ENCODE assay signal across 19 cellular contexts in the genomic region with DNA sequence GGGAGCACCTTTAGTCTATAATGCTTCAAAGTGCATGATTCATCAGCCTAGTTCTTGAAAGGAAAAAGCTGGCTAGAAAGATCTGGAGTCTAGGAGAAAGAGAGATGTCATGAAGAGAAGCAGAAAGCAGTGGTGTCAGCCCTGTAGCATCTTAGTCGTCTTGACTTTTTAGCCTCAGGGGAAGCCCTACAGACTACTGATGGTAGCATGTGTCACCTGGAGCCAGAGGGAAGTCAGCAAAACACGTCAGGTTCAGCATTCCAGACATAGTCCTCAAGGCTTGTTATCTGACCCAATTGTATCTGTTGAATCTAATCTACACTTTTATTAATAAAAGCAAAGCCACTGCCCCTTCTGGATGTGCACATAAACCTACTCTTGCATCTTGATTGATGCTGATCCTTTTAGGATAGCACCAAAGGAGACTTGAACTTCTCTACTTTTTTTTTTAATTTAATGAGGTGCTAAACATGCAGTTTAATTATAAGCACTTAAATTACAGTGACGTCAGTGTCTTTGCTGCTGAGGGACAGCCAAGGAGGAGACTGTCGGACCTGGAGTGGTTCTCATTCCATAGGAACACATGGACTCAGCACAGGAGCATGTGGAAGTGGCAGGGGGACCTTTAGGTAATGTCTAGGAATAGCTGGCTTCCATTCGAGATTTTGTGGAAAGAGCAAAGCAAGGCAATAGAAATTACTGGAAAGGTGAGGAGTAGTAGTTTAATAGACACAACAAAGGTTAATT.
"Had no signal": no experiment of that assay in that cellular context is flagged by ENCODE, and none has a peak within 500 bp of the region (broad histone marks: within the 10 kb centered on the region; RNA-seq: fewer than 3 reads in every experiment).

No MANE protein-coding gene starts in this region.

- H3K4me1 ChIP-seq: esophagus muscularis mucosa, foreskin keratinocyte, gastroesophageal sphincter, heart left ventricle, left lung, lower lobe of right lung had no signal

- H3K4me2 ChIP-seq: hepatocyte had no signal

- H3K79me2 ChIP-seq: hepatocyte had no signal

- H3K36me3 ChIP-seq: esophagus muscularis mucosa, gastroesophageal sphincter, heart left ventricle, left lung, lower lobe of right lung had no signal

- DNase-seq: dermis blood vessel endothelial cell; dorsolateral prefrontal cortex; effector CD4-positive, alpha-beta T cell; effector memory CD4-positive, alpha-beta T cell; foreskin keratinocyte; heart left ventricle; hypothalamus; immature natural killer cell; left cardiac atrium; left lung; left ventricle myocardium superior; lower lobe of right lung; mesenchymal stem cell; mucosa of descending colon; naive B cell had no signal

- H3K27ac ChIP-seq: coronary artery, dorsolateral prefrontal cortex, esophagus muscularis mucosa, foreskin keratinocyte, gastroesophageal sphincter, heart left ventricle, hepatocyte, left lung, lower lobe of right lung had no signal

- H3K4me3 ChIP-seq: coronary artery, dorsolateral prefrontal cortex, esophagus muscularis mucosa, gastroesophageal sphincter, heart left ventricle, hepatocyte, left lung, lower lobe of right lung, mucosa of descending colon had no signal

- ATAC-seq: foreskin keratinocyte, gastroesophageal sphincter, heart left ventricle, left cardiac atrium, left lung, left ventricle myocardium superior, lower lobe of right lung, mucosa of descending colon had no signal

- H2AFZ ChIP-seq: hepatocyte had no signal

- H3K27me3 ChIP-seq: dorsolateral prefrontal cortex, esophagus muscularis mucosa, foreskin keratinocyte, gastroesophageal sphincter, heart left ventricle, hepatocyte, left lung had no signal

- H3K9me3 ChIP-seq: esophagus muscularis mucosa, gastroesophageal sphincter, left lung, lower lobe of right lung, mucosa of descending colon had no signal
